Comparison of ENCODE assay signal across 9 cellular contexts in the genomic region with DNA sequence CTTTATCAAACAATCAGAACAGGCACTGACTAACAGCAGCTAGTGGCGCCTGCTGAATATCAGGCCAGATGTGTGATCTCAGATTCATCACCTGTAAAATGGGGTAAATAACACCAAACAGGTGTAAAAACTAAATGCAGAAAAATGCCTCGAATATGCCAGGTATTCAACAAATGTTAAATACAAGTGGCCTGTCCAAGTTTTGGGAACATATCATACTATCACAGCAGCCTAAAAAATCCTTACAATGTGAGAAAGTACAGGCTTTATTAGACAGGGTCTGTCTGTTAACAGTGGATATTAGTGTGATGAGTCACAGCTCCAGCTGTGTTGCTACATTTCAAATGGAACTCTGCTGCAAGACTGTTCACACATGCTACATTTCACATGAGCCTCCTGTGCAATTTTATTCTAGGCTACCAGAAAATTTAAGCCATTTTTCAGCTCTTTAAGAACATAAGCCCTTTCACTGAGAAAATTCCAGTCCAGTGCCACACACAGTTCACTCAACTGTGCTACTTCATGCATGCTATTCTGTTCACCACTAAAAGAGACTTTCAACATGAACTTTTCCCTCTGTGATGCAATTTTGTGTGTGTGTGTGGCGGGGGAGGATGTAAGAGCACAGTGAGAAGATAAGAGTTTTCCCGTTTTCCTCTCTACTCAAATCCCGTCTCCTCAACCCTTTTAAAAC. TPM values are rescaled to one million over a fixed set of nuclear protein-coding genes. Genes with fewer than 3 reads are reported as not detected.
DNase-seq lines count a peak whose midpoint lies in the region; ATAC-seq and TF ChIP-seq lines count a peak whose summit lies in the region.
"Had no signal": no experiment of that assay in that cellular context is flagged by ENCODE, and none has a peak within 500 bp of the region (broad histone marks: within the 10 kb centered on the region; RNA-seq: fewer than 3 reads in every experiment).

No MANE protein-coding gene starts in this region.

- H3K9me3 Mint-ChIP-seq in osteocyte (ENCODE audit: unreplicated experiment), result no peaks in the 10 kb centered on the region
- no peaks in the 10 kb centered on the region for H3K9me3 Mint-ChIP-seq in activated CD8-positive, alpha-beta T cell treated with anti-CD3 and anti-CD28 coated beads for 36 hours
- H3K9me3 Mint-ChIP-seq in naive thymus-derived CD8-positive, alpha-beta T cell, result no peaks in the 10 kb centered on the region

- CTCF ChIA-PET in activated CD8-positive, alpha-beta T cell treated with anti-CD3 and anti-CD28 coated beads for 36 hours (lab: Charles Lee), result no interaction called here

- no peaks in the 10 kb centered on the region for H3K27me3 Mint-ChIP-seq in osteocyte (ENCODE audit: unreplicated experiment)
- peaks cover 15% of the 10 kb centered on the region for H3K27me3 Mint-ChIP-seq in activated CD8-positive, alpha-beta T cell treated with anti-CD3 and anti-CD28 coated beads for 36 hours
- peaks cover 0 to 22% (median 8%) of the 10 kb centered on the region in 5 donors for H3K27me3 Mint-ChIP-seq in naive thymus-derived CD8-positive, alpha-beta T cell

- peaks cover 12% of the 10 kb centered on the region for H3K36me3 Mint-ChIP-seq in osteocyte (ENCODE audit: unreplicated experiment)
- no peaks in the 10 kb centered on the region for H3K36me3 Mint-ChIP-seq in activated CD8-positive, alpha-beta T cell treated with anti-CD3 and anti-CD28 coated beads for 36 hours (ENCODE audit: low read depth)
- no peaks in the 10 kb centered on the region for H3K36me3 Mint-ChIP-seq in naive thymus-derived CD8-positive, alpha-beta T cell

- no peak for ATAC-seq in activated CD8-positive, alpha-beta T cell treated with anti-CD3 and anti-CD28 coated beads for 36 hours
- ATAC-seq in naive thymus-derived CD8-positive, alpha-beta T cell, result no peak

- intact Hi-C loops in activated CD8-positive, alpha-beta T cell treated with anti-CD3 and anti-CD28 coated beads for 36 hours (cut with micrococcal nuclease), result no loop called here

- peak overlapping the region; percentile 90 for H3K27ac Mint-ChIP-seq in osteocyte (ENCODE audit: unreplicated experiment)
- no peak overlapping the region for H3K27ac Mint-ChIP-seq in activated CD8-positive, alpha-beta T cell treated with anti-CD3 and anti-CD28 coated beads for 36 hours
- H3K27ac Mint-ChIP-seq in naive thymus-derived CD8-positive, alpha-beta T cell, result no peak overlapping the region

- peaks cover 52% of the 10 kb centered on the region for H3K4me1 Mint-ChIP-seq in osteocyte (ENCODE audit: unreplicated experiment)
- no peaks in the 10 kb centered on the region for H3K4me1 Mint-ChIP-seq in activated CD8-positive, alpha-beta T cell treated with anti-CD3 and anti-CD28 coated beads for 36 hours (ENCODE audit: low read depth)
- H3K4me1 Mint-ChIP-seq in naive thymus-derived CD8-positive, alpha-beta T cell, result peaks cover 0 to 1% (median 0%) of the 10 kb centered on the region in 4 donors

- DNase-seq in Caki2 (ENCODE audit: low read depth) (peak; percentile 46), fibroblast of peridontal ligament (ENCODE audit: extremely low read depth) (peak; percentile 88), osteocyte (ENCODE audit: extremely low spot score, unreplicated experiment) (no peak), GM10266 (ENCODE audit: extremely low spot score) (no peak)
- no peak for DNase-seq in activated CD8-positive, alpha-beta T cell treated with anti-CD3 and anti-CD28 coated beads for 36 hours
- DNase-seq in naive thymus-derived CD8-positive, alpha-beta T cell, result no peak
- DNase-seq in stimulated activated CD4-positive, alpha-beta T cell treated with anti-CD3 and anti-CD28 coated beads, Interleukin-15, amount 100 ng/mL, for 24 hours, result no peak
- DNase-seq: NCI-H187 had no signal

- no peak for TF ChIP-seq CTCF in osteocyte (IDR thresholded peaks at IDR 0.05)
- no peak for TF ChIP-seq CTCF in GM10266 (IDR thresholded peaks at IDR 0.05; ENCODE audit: control insufficient read depth, insufficient read depth, low read depth, missing control alignments)
- no peak for TF ChIP-seq CTCF in activated CD8-positive, alpha-beta T cell treated with anti-CD3 and anti-CD28 coated beads for 36 hours (IDR thresholded peaks at IDR 0.05)

- in situ Hi-C loops in Caki2 (cut with HindIII; ENCODE audit: low pct_unique_long_range_greater_than_20kb, low sequenced_read_pairs), result no loop called here

- POLR2A ChIA-PET in activated CD8-positive, alpha-beta T cell treated with anti-CD3 and anti-CD28 coated beads for 36 hours (lab: Charles Lee), result no interaction called here
- POLR2A ChIA-PET in naive thymus-derived CD8-positive, alpha-beta T cell (lab: Charles Lee), result no interaction called here

- H3K4me3 Mint-ChIP-seq in osteocyte (ENCODE audit: unreplicated experiment), result no peak overlapping the region
- no peak overlapping the region for H3K4me3 Mint-ChIP-seq in activated CD8-positive, alpha-beta T cell treated with anti-CD3 and anti-CD28 coated beads for 36 hours
- no peak overlapping the region for H3K4me3 Mint-ChIP-seq in naive thymus-derived CD8-positive, alpha-beta T cell

TF ChIP-seq in PFSK-1, 5 proteins besides CTCF, POLR2A, EP300 and RAD21:
- peak; percentile 51; the same call in 1 of the 2 replicates for TF ChIP-seq SIN3A (IDR thresholded peaks at IDR 0.05; ENCODE audit: borderline replicate concordance, insufficient read depth, low read length)
- no peak for TF ChIP-seq TAF1 (IDR thresholded peaks at IDR 0.05; ENCODE audit: borderline replicate concordance, insufficient read depth, low read length)

RNA-seq across cellular contexts. Expression of a gene that starts 56.7 kb away (rescaled TPM):
- total RNA-seq in Caki2 (2014; rRNA removed; shearing (Covaris generic); ENCODE audit: low replicate concordance), result 45.4 and 47.8 TPM in 2 replicates
- polyA plus RNA-seq in PFSK-1 (2012; ENCODE audit: insufficient read length, low read depth), result 10.3 TPM
- 75.8 and 77.3 TPM in 2 replicates for total RNA-seq in osteocyte
- not detected for total RNA-seq in activated CD8-positive, alpha-beta T cell treated with anti-CD3 and anti-CD28 coated beads for 36 hours
- not detected for total RNA-seq in naive thymus-derived CD8-positive, alpha-beta T cell
- polyA plus RNA-seq in naive thymus-derived CD8-positive, alpha-beta T cell, result not detected

Comparison
In these comparisons a context has a peak if more than half of its experiments do, and no peak if none do; other contexts are left out.
1. DNase-seq: peak in Caki2 (single experiment) and fibroblast of peridontal ligament (single experiment); none in osteocyte (single experiment), GM10266 (single experiment), activated CD8-positive, alpha-beta T cell treated with anti-CD3 and anti-CD28 coated beads for 36 hours (single experiment), naive thymus-derived CD8-positive, alpha-beta T cell (0 of 10) and stimulated activated CD4-positive, alpha-beta T cell treated with anti-CD3 and anti-CD28 coated beads, Interleukin-15, amount 100 ng/mL, for 24 hours (single experiment).
2. RNA of a gene that starts 56.7 kb away (total RNA-seq): 75.8 to 77.3 TPM in osteocyte and 45.4 to 47.8 TPM in Caki2; not detected in activated CD8-positive, alpha-beta T cell treated with anti-CD3 and anti-CD28 coated beads for 36 hours and not detected in naive thymus-derived CD8-positive, alpha-beta T cell; every median in the first group is over 10 times any median in the second.